Comparison of ENCODE assay signal across 24 cellular contexts in the genomic region with DNA sequence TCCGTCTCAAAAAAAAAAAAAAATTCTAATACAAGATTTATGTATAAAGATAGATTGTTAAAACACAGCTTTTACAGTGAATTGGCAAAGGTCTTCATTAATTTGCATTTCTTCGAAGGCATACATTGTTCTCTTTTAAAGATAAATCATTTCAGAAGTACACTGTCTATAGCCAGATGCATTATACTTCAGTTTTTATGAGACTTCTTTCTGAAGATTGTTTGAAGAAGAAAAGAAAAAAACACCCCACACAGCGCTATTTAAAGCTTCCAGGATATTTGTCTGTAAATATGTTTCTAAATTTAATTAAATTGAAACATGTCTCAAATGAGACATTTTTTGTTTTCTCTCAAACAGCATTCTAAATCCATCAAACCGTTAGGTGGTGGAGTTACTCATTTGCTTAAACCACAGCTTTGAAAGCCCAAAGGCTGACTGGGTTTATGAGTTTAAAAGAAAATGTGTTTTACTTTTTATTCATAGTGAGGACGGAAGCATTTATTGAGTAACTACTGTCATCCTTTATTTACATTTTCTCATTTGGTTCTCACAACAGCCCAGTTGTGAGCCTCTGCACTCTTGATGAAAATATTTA. TPM values are rescaled to one million over a fixed set of nuclear protein-coding genes. Genes with fewer than 3 reads are reported as not detected.
DNase-seq lines count a peak whose midpoint lies in the region; ATAC-seq and TF ChIP-seq lines count a peak whose summit lies in the region.
"Had no signal": no experiment of that assay in that cellular context is flagged by ENCODE, and none has a peak within 500 bp of the region (broad histone marks: within the 10 kb centered on the region; RNA-seq: fewer than 3 reads in every experiment).

No MANE protein-coding gene starts in this region.

- TF ChIP-seq EP300 in ovary (IDR thresholded peaks at IDR 0.05) = no peak

- H3K4me3 ChIP-seq in ovary = no peak overlapping the region
- H3K4me3 ChIP-seq: suprapubic skin had no signal

- no peaks in the 10 kb centered on the region for H3K36me3 ChIP-seq in ovary
- H3K36me3 ChIP-seq: suprapubic skin had no signal

- WGBS in ovary, 3 donors = 68 to 76% (median 71%) methylated on average over 5 of the region's 5 CpGs

- no peaks in the 10 kb centered on the region for H3K4me1 ChIP-seq in ovary (ENCODE audit: insufficient read depth)
- H3K4me1 ChIP-seq: suprapubic skin had no signal

- DNase-seq in left kidney (ENCODE audit: low read depth, low spot score) = peak; percentile 6
- DNase-seq in AG08396 (ENCODE audit: low spot score) = no peak
- no peak for DNase-seq in ovary
- no peak for DNase-seq in NCI-H1417 treated with DMSO at 0.1 percent for 48 hours (lab: John Stamatoyannopoulos, UW)
- DNase-seq: activated CD4-positive, alpha-beta T cell treated with anti-CD3 and anti-CD28 coated beads, Interleukin-2, amount 50 U/mL, for 1 hour; activated naive CD4-positive, alpha-beta T cell; AML-193; aorta; mammary epithelial cell; naive thymus-derived CD8-positive, alpha-beta T cell; NCI-H1417; NCI-H2171; NCI-H774; small intestine; stimulated activated CD4-positive, alpha-beta T cell treated with anti-CD3 and anti-CD28 coated beads, Interleukin-4, amount 100 ng/mL, for 4 hours; stimulated activated CD8-positive, alpha-beta memory T cell treated with anti-CD3 and anti-CD28 coated beads, Interleukin-4, amount 100 ng/mL, for 48 hours; SW 1271 had no signal

- H3K27me3 ChIP-seq in ovary = no peaks in the 10 kb centered on the region
- H3K27me3 ChIP-seq: suprapubic skin had no signal

- intact Hi-C loops in ovary (cut with DNase I) = no loop called here

- ATAC-seq in GM18508 (IDR thresholded peaks at IDR 0.05; ENCODE audit: insufficient read depth, unreplicated experiment) (peak; percentile 61), GM21717 (IDR thresholded peaks at IDR 0.05; ENCODE audit: unreplicated experiment) (peak; percentile 56), HG03108 (IDR thresholded peaks at IDR 0.05; ENCODE audit: unreplicated experiment) (peak; percentile 69)
- ATAC-seq: naive thymus-derived CD8-positive, alpha-beta T cell had no signal

- TF ChIP-seq POLR2A in ovary (IDR thresholded peaks at IDR 0.05) = no peak

- no peak for TF ChIP-seq CTCF in ovary (IDR thresholded peaks at IDR 0.05)

- H3K9me3 ChIP-seq in ovary = no peaks in the 10 kb centered on the region
- H3K9me3 ChIP-seq: suprapubic skin had no signal

- H3K27ac ChIP-seq in ovary = no peak overlapping the region
- H3K27ac ChIP-seq: HL-60, KMS-11, suprapubic skin had no signal

RNA-seq across cellular contexts. Expression of gene C1GALT1C1L, which starts 42.4 kb away (rescaled TPM):
- total RNA-seq in ovary = 1 to 10 TPM in 3 of 7 donors, under 1 TPM in 2, not detected in 2; 0.64 to 1.6 (median 1.2) TPM
- polyA plus RNA-seq in ovary = 1 to 10 TPM; 1.2 to 1.3 TPM
- total RNA-seq: G401 had no signal

RNA-seq across cellular contexts. Expression of gene DYNC2LI1, which starts 55.2 kb away (rescaled TPM):
- total RNA-seq in ovary = 10 to 100 TPM; 18.1 to 54.3 (median 31.6) TPM
- polyA plus RNA-seq in ovary = 10 to 100 TPM; 30.5 to 33.7 TPM
